ENCODE assay signal across 12 cellular contexts in the genomic region with DNA sequence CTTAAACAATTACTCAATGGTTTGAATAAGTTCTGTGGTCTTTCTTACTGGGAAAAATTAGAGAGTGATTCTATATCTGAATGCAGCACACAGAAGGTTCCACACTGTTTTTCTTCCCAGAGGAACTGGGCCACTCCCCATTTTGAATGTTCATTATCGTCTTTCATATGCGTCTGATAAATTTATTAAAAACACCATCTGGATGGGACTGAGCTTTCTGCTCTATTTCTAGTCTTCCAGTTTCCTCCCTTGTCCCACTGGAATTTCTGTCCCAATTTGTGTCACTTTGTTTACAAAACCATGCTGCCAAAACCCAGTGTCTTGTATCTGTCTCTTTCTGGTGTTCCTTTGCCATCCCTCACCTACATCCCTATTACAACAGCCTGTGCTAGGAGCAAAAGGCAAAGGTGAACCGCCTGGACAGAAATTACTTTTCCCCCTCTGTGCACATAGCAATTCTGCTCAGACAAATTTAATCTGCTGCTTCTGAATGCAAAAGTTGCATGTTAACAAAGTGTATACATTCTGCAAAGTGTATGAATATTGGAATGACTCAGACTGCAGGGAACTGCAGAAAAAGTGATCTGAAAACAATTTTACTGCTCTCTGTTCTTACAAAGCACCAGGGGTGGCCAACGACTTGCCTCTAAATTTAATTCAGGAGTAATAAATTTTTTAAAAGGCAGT.
DNase-seq lines count a peak whose midpoint lies in the region; ATAC-seq and TF ChIP-seq lines count a peak whose summit lies in the region.
"Had no signal": no experiment of that assay in that cellular context is flagged by ENCODE, and none has a peak within 500 bp of the region (broad histone marks: within the 10 kb centered on the region; RNA-seq: fewer than 3 reads in every experiment).

No MANE protein-coding gene starts in this region.

- ATAC-seq in GM21423 (IDR thresholded peaks at IDR 0.05; ENCODE audit: unreplicated experiment): peak; percentile 40
- peak; percentile 53 for ATAC-seq in HG03354 (IDR thresholded peaks at IDR 0.05; ENCODE audit: poor library complexity, severe bottlenecking, unreplicated experiment)
- ATAC-seq in right lobe of liver: peak; percentile 68 to 90 (median 80)
- ATAC-seq: esophagus mucosa had no signal

- intact Hi-C loops in right lobe of liver (cut with DNase I): no loop called here

- TF ChIP-seq POLR2A in right lobe of liver (IDR thresholded peaks at IDR 0.05): no peak

- TF ChIP-seq CTCF in right lobe of liver (IDR thresholded peaks at IDR 0.05): no peak

- DNase-seq in NCI-H2171 treated with DMSO at 0.1 percent for 48 hours (lab: John Stamatoyannopoulos, UW) (peak; percentile 19), NCI-H2171 (lab: John Stamatoyannopoulos, UW) (no peak), right lobe of liver (no peak), NCI-H2029 treated with DMSO at 0.1 percent for 48 hours (lab: John Stamatoyannopoulos, UW) (no peak), NCI-H526 treated with DMSO at 0.1 percent for 48 hours (lab: John Stamatoyannopoulos, UW) (no peak)
- no peak for DNase-seq in stimulated activated CD4-positive, alpha-beta T cell treated with anti-CD3 and anti-CD28 coated beads, Interleukin-4, amount 100 ng/mL, for 4 hours
- DNase-seq: Calu3, NCI-H446 treated with DMSO at 0.1 percent for 48 hours had no signal

- H3K4me1 ChIP-seq in right lobe of liver: peaks cover 0 to 12% (median 0%) of the 10 kb centered on the region in 4 donors

- H3K36me3 ChIP-seq in right lobe of liver: no peaks in the 10 kb centered on the region

- 61% methylated on average over 4 of the region's 4 CpGs for WGBS in right lobe of liver (ENCODE audit: insufficient coverage, low coverage, low lambda C conversion rate, missing lambda C conversion rate)

- H3K27me3 ChIP-seq in right lobe of liver: no peaks in the 10 kb centered on the region

- H3K9me3 ChIP-seq in right lobe of liver: no peaks in the 10 kb centered on the region

- H3K4me3 ChIP-seq in right lobe of liver: no peak overlapping the region
- H3K4me3 ChIP-seq: lung had no signal

- no peak overlapping the region for H3K27ac ChIP-seq in right lobe of liver
